ENCODE assay signal across 8 cellular contexts in genomic region chr17:39401412-39402278, GRCh38. TPM values are rescaled to one million over a fixed set of nuclear protein-coding genes. Genes with fewer than 3 reads are reported as not detected.
A peak's percentile ranks its signal among the peaks of the same experiment; 100 is the strongest.
DNase-seq lines count a peak whose midpoint lies in the region; ATAC-seq, FAIRE-seq and TF ChIP-seq lines count a peak whose summit lies in the region.

A gene with protein sequence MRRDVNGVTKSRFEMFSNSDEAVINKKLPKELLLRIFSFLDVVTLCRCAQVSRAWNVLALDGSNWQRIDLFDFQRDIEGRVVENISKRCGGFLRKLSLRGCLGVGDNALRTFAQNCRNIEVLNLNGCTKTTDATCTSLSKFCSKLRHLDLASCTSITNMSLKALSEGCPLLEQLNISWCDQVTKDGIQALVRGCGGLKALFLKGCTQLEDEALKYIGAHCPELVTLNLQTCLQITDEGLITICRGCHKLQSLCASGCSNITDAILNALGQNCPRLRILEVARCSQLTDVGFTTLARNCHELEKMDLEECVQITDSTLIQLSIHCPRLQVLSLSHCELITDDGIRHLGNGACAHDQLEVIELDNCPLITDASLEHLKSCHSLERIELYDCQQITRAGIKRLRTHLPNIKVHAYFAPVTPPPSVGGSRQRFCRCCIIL (minus strand): TSS chr17:39401626. CDS start chr17:39401402, 224 bp downstream.

- peak in 1 of 4 donors; percentile 6 for TF ChIP-seq EP300 in upper lobe of left lung (IDR thresholded peaks at IDR 0.05)

- H3K4me3 ChIP-seq in left ventricle myocardium inferior (peak within 1 kb of the TSS; percentile 97), upper lobe of left lung (peak within 1 kb of the TSS; percentile 76 to 99 (median 94))

- no peaks in the 10 kb centered on the region for H3K9me3 ChIP-seq in T-helper 17 cell (ENCODE audit: control insufficient read depth, low read length, poor library complexity, severe bottlenecking)
- no peaks in the 10 kb centered on the region for H3K9me3 ChIP-seq in left ventricle myocardium inferior (replicated peaks)
- no peaks in the 10 kb centered on the region for H3K9me3 ChIP-seq in upper lobe of left lung

- H3K36me3 ChIP-seq in left ventricle myocardium inferior (peaks cover 4% of the 10 kb centered on the region), upper lobe of left lung (peaks cover 0 to 14% (median 1%) of the 10 kb centered on the region in 4 donors)

- intact Hi-C loops in left ventricle myocardium inferior (cut with micrococcal nuclease) = no loop called here

- no peak for TF ChIP-seq CTCF in left ventricle myocardium inferior (IDR thresholded peaks at IDR 0.05; ENCODE audit: borderline replicate concordance)
- TF ChIP-seq CTCF in progenitor cell of endocrine pancreas (IDR thresholded peaks at IDR 0.05; ENCODE audit: unreplicated experiment) = no peak
- TF ChIP-seq CTCF in upper lobe of left lung (IDR thresholded peaks at IDR 0.05) = peak in 2 of 6 experiments; percentile 29 to 30

- TF ChIP-seq POLR2A in GM12892 (IDR thresholded peaks at IDR 0.05; ENCODE audit: low read depth, low read length) (peak; percentile 80), upper lobe of left lung (IDR thresholded peaks at IDR 0.05) (peak in 3 of 4 donors; percentile 60 to 93 (median 88))

- peak; percentile 88 for FAIRE-seq in GM12892 (lab: Jason Lieb, UNC)

- peaks cover 47% of the 10 kb centered on the region for H3K4me1 ChIP-seq in left ventricle myocardium inferior
- peaks cover 21 to 38% (median 27%) of the 10 kb centered on the region in 4 donors for H3K4me1 ChIP-seq in upper lobe of left lung

- H3K4me1 Mint-ChIP-seq in T-helper 17 cell (peaks cover 24% of the 10 kb centered on the region), progenitor cell of endocrine pancreas (ENCODE audit: low read depth) (peaks cover 7% of the 10 kb centered on the region)

- H3K9me3 Mint-ChIP-seq in progenitor cell of endocrine pancreas (ENCODE audit: low read depth) = no peaks in the 10 kb centered on the region

- peak within 1 kb of the TSS; percentile 95 for H3K27ac Mint-ChIP-seq in T-helper 17 cell
- H3K27ac Mint-ChIP-seq in progenitor cell of endocrine pancreas = peak within 1 kb of the TSS; percentile 98

- DNase-seq in GM12892 (ENCODE audit: insufficient read length) = peak; percentile 93
- peak; percentile 82 for DNase-seq in NCI-H1694 (lab: John Stamatoyannopoulos, UW)
- DNase-seq in T-helper 17 cell = peak; percentile 89 to 93 (median 90)
- peak; percentile 33 to 91 (median 80) for DNase-seq in amygdala (lab: John Stamatoyannopoulos, UW)
- peak; percentile 96 for DNase-seq in left ventricle myocardium inferior
- peak; percentile 83 for DNase-seq in progenitor cell of endocrine pancreas (ENCODE audit: low spot score, unreplicated experiment)
- DNase-seq in upper lobe of left lung = peak; percentile 94 to 97

- ATAC-seq in HG02852 (IDR thresholded peaks at IDR 0.05; ENCODE audit: unreplicated experiment) (peak; percentile 76), T-helper 17 cell (peak; percentile 84), upper lobe of left lung (ENCODE audit: low FRiP score in 2 of 2) (peak; percentile 95 to 96)

- H3K27me3 Mint-ChIP-seq in T-helper 17 cell (no peaks in the 10 kb centered on the region), progenitor cell of endocrine pancreas (no peaks in the 10 kb centered on the region)

- H3K27ac ChIP-seq in left ventricle myocardium inferior (replicated peaks) (peak within 1 kb of the TSS; percentile 95), upper lobe of left lung (peak within 1 kb of the TSS; percentile 88 to 94 (median 90))

- 0 to 1% methylated on average over 36 to 57 of the region's 91 CpGs for WGBS in upper lobe of left lung, 2 donors

- H3K27me3 ChIP-seq in left ventricle myocardium inferior (ENCODE audit: low read depth) = no peaks in the 10 kb centered on the region
- H3K27me3 ChIP-seq in upper lobe of left lung = no peaks in the 10 kb centered on the region

- peak within 1 kb of the TSS; percentile 98 for H3K4me3 Mint-ChIP-seq in T-helper 17 cell
- peak within 1 kb of the TSS; percentile 94 for H3K4me3 Mint-ChIP-seq in progenitor cell of endocrine pancreas (ENCODE audit: low read depth)

- H3K36me3 Mint-ChIP-seq in T-helper 17 cell (ENCODE audit: low read depth) (peaks cover 3% of the 10 kb centered on the region), progenitor cell of endocrine pancreas (ENCODE audit: insufficient read depth) (no peaks in the 10 kb centered on the region)

RNA-seq across cellular contexts. Expression of the gene that starts here (rescaled TPM):
- polyA plus RNA-seq in GM12892 (2012; ENCODE audit: missing spikeins) = 6.7 TPM
- total RNA-seq in T-helper 17 cell (10 to 100 TPM; 23.4 to 30.4 TPM), left ventricle myocardium inferior (14.2 TPM), progenitor cell of endocrine pancreas (21.7 and 26.8 TPM in 2 replicates), upper lobe of left lung (10 to 100 TPM in 5 of 6 donors, 1 to 10 TPM in 1; 7.6 to 53.4 (median 30.4) TPM)

Comparison
In these comparisons a context has a peak if more than half of its experiments do, and no peak if none do; other contexts are left out.
1. Peak in every context shown above with its lines: DNase-seq, ATAC-seq, H3K4me3 ChIP-seq and H3K27ac ChIP-seq.